15 cellular contexts compared by ENCODE assay signal in genomic region chr6:139251377-139252017, GRCh38. TPM values are rescaled to one million over a fixed set of nuclear protein-coding genes. Genes with fewer than 3 reads are reported as not detected.
DNase-seq lines count a peak whose midpoint lies in the region; ATAC-seq and TF ChIP-seq lines count a peak whose summit lies in the region.
"Had no signal": no experiment of that assay in that cellular context is flagged by ENCODE, and none has a peak within 500 bp of the region (broad histone marks: within the 10 kb centered on the region; RNA-seq: fewer than 3 reads in every experiment).

No MANE protein-coding gene starts in this region.

- POLR2A ChIA-PET in CD4-positive, alpha-beta memory T cell (lab: Charles Lee; ENCODE audit: partially characterized antibody) = interaction anchor here (0.5 to 2.5 kb wide), 4 partner anchors 40 to 118 kb away, joined by 3 to 42 read pairs (median 4); partner anchors contain the start of gene TXLNB

- H3K27ac Mint-ChIP-seq in CD4-positive, alpha-beta memory T cell = peak overlapping the region; percentile 80 to 99 (median 94)
- H3K27ac Mint-ChIP-seq in natural killer cell treated with Interleukin-12 subunit alpha and Interleukin-12 subunit beta and Interleukin-15 and Interleukin-18, amount 100 ng/mL, for 72 hours = peak overlapping the region; percentile 27 to 69

- intact Hi-C loops in CD4-positive, alpha-beta memory T cell (cut with micrococcal nuclease) = loop anchor here (2.0 to 5.0 kb wide), 3 partner anchors 33 to 71 kb away; partner anchors contain the start of gene TXLNB

- ATAC-seq in natural killer cell treated with Interleukin-12 subunit alpha and Interleukin-12 subunit beta and Interleukin-15 and Interleukin-18, amount 100 ng/mL, for 72 hours = no peak
- no peak for ATAC-seq in GM18907 (IDR thresholded peaks at IDR 0.05; ENCODE audit: unreplicated experiment)

- TF ChIP-seq CTCF in GM13977 (IDR thresholded peaks at IDR 0.05; ENCODE audit: extremely low read depth, insufficient read depth, missing control alignments) = no peak

- peaks cover 41 to 56% (median 46%) of the 10 kb centered on the region in 4 donors for H3K4me1 Mint-ChIP-seq in CD4-positive, alpha-beta memory T cell
- H3K4me1 Mint-ChIP-seq in natural killer cell treated with Interleukin-12 subunit alpha and Interleukin-12 subunit beta and Interleukin-15 and Interleukin-18, amount 100 ng/mL, for 72 hours (ENCODE audit: low read depth in 2 of 2) = peaks cover 25 to 32% of the 10 kb centered on the region in 2 donors

- peaks cover 0 to 3% of the 10 kb centered on the region in 2 donors for H3K36me3 Mint-ChIP-seq in CD4-positive, alpha-beta memory T cell
- no peaks in the 10 kb centered on the region for H3K36me3 Mint-ChIP-seq in natural killer cell treated with Interleukin-12 subunit alpha and Interleukin-12 subunit beta and Interleukin-15 and Interleukin-18, amount 100 ng/mL, for 72 hours

- peaks cover 54% of the 10 kb centered on the region for H3K4me1 ChIP-seq in CD4-positive, alpha-beta memory T cell (ENCODE audit: insufficient read depth, low read length)

- DNase-seq in CD4-positive, alpha-beta memory T cell = no peak
- DNase-seq in RPMI8226 (peak; percentile 26), fibroblast of peridontal ligament (ENCODE audit: extremely low read depth) (peak; percentile 20), caudate nucleus (lab: John Stamatoyannopoulos, UW) (no peak), HUDEP-2 (lab: John Stamatoyannopoulos, UW; ENCODE audit: unreplicated experiment in 76 of 76) (no peak), GM13977 (ENCODE audit: low spot score) (no peak)
- DNase-seq in natural killer cell treated with Interleukin-12 subunit alpha and Interleukin-12 subunit beta and Interleukin-15 and Interleukin-18, amount 100 ng/mL, for 72 hours (ENCODE audit: low spot score) = no peak
- DNase-seq: activated effector memory CD4-positive, alpha-beta T cell treated with anti-CD3 and anti-CD28 coated beads, Interleukin-2, amount 50 U/mL, for 16 hours; NCI-H1436 treated with DMSO at 0.1 percent for 48 hours; pancreas; SHP77 treated with DMSO at 0.1 percent for 48 hours; stimulated activated CD4-positive, alpha-beta T cell treated with anti-CD3 and anti-CD28 coated beads, Interleukin-2, amount 100 ng/mL, for 48 hours had no signal

- peak overlapping the region in 1 of 2 donors; percentile 1 for H3K4me3 ChIP-seq in CD4-positive, alpha-beta memory T cell (ENCODE audit: low read length in 2 of 2)
- H3K4me3 ChIP-seq: BLaER1 treated with 17β-estradiol and CSF1 and Interleukin-3, amounts not matched to agents 10 nM and 100 nM; pancreas had no signal

- CTCF ChIA-PET in CD4-positive, alpha-beta memory T cell (lab: Charles Lee; ENCODE audit: partially characterized antibody) = interaction anchor here (0.8 to 2.6 kb wide), 16 partner anchors 10 to 139 kb away, joined by 3 to 27 read pairs (median 7); partner anchors contain the start of gene TXLNB

- no peaks in the 10 kb centered on the region for H3K9me3 ChIP-seq in CD4-positive, alpha-beta memory T cell (ENCODE audit: control insufficient read depth in 1 of 2, low read length in 2 of 2)
- H3K9me3 ChIP-seq: pancreas had no signal

- H3K27ac ChIP-seq in CD4-positive, alpha-beta memory T cell (ENCODE audit: low read depth, low read length) = peak overlapping the region; percentile 40
- no peak overlapping the region for H3K27ac ChIP-seq in caudate nucleus (ENCODE audit: low read depth, low read length)
- H3K27ac ChIP-seq: pancreas, VCaP had no signal

- in situ Hi-C loops in GM13977 (cut with MboI; ENCODE audit: low pct_unique_long_range_greater_than_20kb, low sequenced_read_pairs, unreplicated experiment) = no loop called here

- H3K36me3 ChIP-seq in CD4-positive, alpha-beta memory T cell (ENCODE audit: insufficient read depth, low read length) = no peaks in the 10 kb centered on the region
- H3K36me3 ChIP-seq: pancreas had no signal

- H3K4me3 Mint-ChIP-seq in CD4-positive, alpha-beta memory T cell = peak overlapping the region; percentile 4 to 88 (median 72)
- peak overlapping the region; percentile 66 for H3K4me3 Mint-ChIP-seq in natural killer cell treated with Interleukin-12 subunit alpha and Interleukin-12 subunit beta and Interleukin-15 and Interleukin-18, amount 100 ng/mL, for 72 hours

- peaks cover 0 to 2% (median 0%) of the 10 kb centered on the region in 8 donors for H3K9me3 Mint-ChIP-seq in CD4-positive, alpha-beta memory T cell
- peaks cover 3% of the 10 kb centered on the region for H3K9me3 Mint-ChIP-seq in natural killer cell treated with Interleukin-12 subunit alpha and Interleukin-12 subunit beta and Interleukin-15 and Interleukin-18, amount 100 ng/mL, for 72 hours

- H3K27me3 ChIP-seq in CD4-positive, alpha-beta memory T cell (ENCODE audit: insufficient read depth, low read length) = no peaks in the 10 kb centered on the region
- H3K27me3 ChIP-seq: BLaER1 treated with 17β-estradiol and CSF1 and Interleukin-3, amounts not matched to agents 10 nM and 100 nM; pancreas had no signal

- no peaks in the 10 kb centered on the region for H3K27me3 Mint-ChIP-seq in CD4-positive, alpha-beta memory T cell
- no peaks in the 10 kb centered on the region for H3K27me3 Mint-ChIP-seq in natural killer cell treated with Interleukin-12 subunit alpha and Interleukin-12 subunit beta and Interleukin-15 and Interleukin-18, amount 100 ng/mL, for 72 hours

RNA-seq across cellular contexts. Expression of gene TXLNB, which starts 40.3 kb away (rescaled TPM):
- 1 to 10 TPM; 1.4 to 1.6 TPM for total RNA-seq in CD4-positive, alpha-beta memory T cell
- polyA plus RNA-seq in CD4-positive, alpha-beta memory T cell = under 1 TPM in 1 of 2 donors, not detected in 1; 0.78 TPM
- under 1 TPM in 1 of 2 donors, not detected in 1; 0.05 TPM for total RNA-seq in natural killer cell treated with Interleukin-12 subunit alpha and Interleukin-12 subunit beta and Interleukin-15 and Interleukin-18, amount 100 ng/mL, for 72 hours

Comparison
In these comparisons a context has a peak if more than half of its experiments do, and no peak if none do; other contexts are left out.
1. DNase-seq: peak in RPMI8226 (single experiment) and fibroblast of peridontal ligament (single experiment); none in CD4-positive, alpha-beta memory T cell (0 of 5), natural killer cell treated with Interleukin-12 subunit alpha and Interleukin-12 subunit beta and Interleukin-15 and Interleukin-18, amount 100 ng/mL, for 72 hours (single experiment), caudate nucleus (0 of 61), HUDEP-2 (0 of 76) and GM13977 (single experiment).